In genomic region chr13:109919715-109920375, GRCh38 we compare ENCODE assay signal across 1 cellular context.
TF ChIP-seq lines count a peak whose summit lies in the region.

No MANE protein-coding gene starts in this region.

TF ChIP-seq in SK-N-SH, 30 proteins besides CTCF, POLR2A, EP300 and RAD21 (continued from another document):
- no peak for TF ChIP-seq POLR2AphosphoS5 (IDR thresholded peaks at IDR 0.05; ENCODE audit: low read depth, low read length)
